19 cellular contexts compared by ENCODE assay signal in the genomic region with DNA sequence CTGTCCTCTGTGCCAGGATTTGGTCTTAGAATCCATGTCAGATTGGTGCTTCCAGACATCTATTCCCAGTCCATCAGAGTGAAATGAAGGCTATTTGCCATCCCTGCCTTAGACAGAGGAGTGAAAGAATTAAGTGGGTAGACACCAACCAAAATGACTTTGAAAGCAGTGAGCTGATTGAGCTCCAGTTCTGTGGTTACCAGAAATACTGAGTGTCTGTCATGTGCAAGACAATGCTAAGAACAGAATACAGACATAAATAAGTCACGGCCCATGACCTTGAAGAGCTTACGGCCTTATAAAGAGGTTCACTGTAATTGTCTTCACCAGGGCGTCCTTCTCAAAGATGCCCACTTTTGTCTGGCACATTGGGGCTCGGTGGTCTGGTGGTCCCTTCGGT. TPM values are rescaled to one million over a fixed set of nuclear protein-coding genes. Genes with fewer than 3 reads are reported as not detected.
DNase-seq lines count a peak whose midpoint lies in the region; ATAC-seq and TF ChIP-seq lines count a peak whose summit lies in the region.
"Had no signal": no experiment of that assay in that cellular context is flagged by ENCODE, and none has a peak within 500 bp of the region (broad histone marks: within the 10 kb centered on the region; RNA-seq: fewer than 3 reads in every experiment).

No MANE protein-coding gene starts in this region.

- no peaks in the 10 kb centered on the region for H3K4me1 ChIP-seq in GM23338 (ENCODE audit: insufficient read depth)

- peaks cover 21% of the 10 kb centered on the region for H3K27me3 Mint-ChIP-seq in activated T-cell treated with anti-CD3 and anti-CD28 coated beads, Interleukin-2, amount 50 U/mL, for 72 hours (ENCODE audit: low read depth)
- H3K27me3 Mint-ChIP-seq in GM23338 (ENCODE audit: insufficient read depth, low read depth, poor library complexity): peaks cover 3% of the 10 kb centered on the region
- H3K27me3 Mint-ChIP-seq in activated T-helper 17 cell treated with anti-CD3 and anti-CD28 coated beads, Interleukin-2, amount 50 U/mL, for 72 hours: peaks cover 6% of the 10 kb centered on the region
- peaks cover 0 to 2% (median 0%) of the 10 kb centered on the region in 5 donors for H3K27me3 Mint-ChIP-seq in naive thymus-derived CD8-positive, alpha-beta T cell

- ATAC-seq in activated T-cell treated with anti-CD3 and anti-CD28 coated beads, Interleukin-2, amount 50 U/mL, for 72 hours (replicated peaks in 1 of 2): peak; percentile 29 to 51
- ATAC-seq in GM23338: no peak
- ATAC-seq in activated T-helper 17 cell treated with anti-CD3 and anti-CD28 coated beads, Interleukin-2, amount 50 U/mL, for 72 hours (replicated peaks): peak; percentile 20
- no peak for ATAC-seq in naive thymus-derived CD8-positive, alpha-beta T cell
- ATAC-seq: Panc1 had no signal

- no peaks in the 10 kb centered on the region for H3K9me2 ChIP-seq in GM23338 (ENCODE audit: insufficient read depth)

- H3K4me2 ChIP-seq in GM23338: no peak overlapping the region

- H3K4me3 Mint-ChIP-seq in activated T-cell treated with anti-CD3 and anti-CD28 coated beads, Interleukin-2, amount 50 U/mL, for 72 hours: peak overlapping the region; percentile 49 to 65
- no peak overlapping the region for H3K4me3 Mint-ChIP-seq in GM23338
- H3K4me3 Mint-ChIP-seq in activated T-helper 17 cell treated with anti-CD3 and anti-CD28 coated beads, Interleukin-2, amount 50 U/mL, for 72 hours: peak overlapping the region; percentile 31
- peak overlapping the region in 1 of 10 donors; percentile 32 for H3K4me3 Mint-ChIP-seq in naive thymus-derived CD8-positive, alpha-beta T cell
- H3K4me3 Mint-ChIP-seq: CD8-positive, alpha-beta memory T cell had no signal

- no peaks in the 10 kb centered on the region for H3K36me3 ChIP-seq in GM23338 (ENCODE audit: insufficient read depth)

- no peak overlapping the region for H3K4me3 ChIP-seq in GM23338

- no peaks in the 10 kb centered on the region for H3K79me2 ChIP-seq in GM23338 (replicated peaks; ENCODE audit: insufficient read depth)

- H3K27ac ChIP-seq in GM23338 (ENCODE audit: low read depth): 0 out of 2 replicates have a peak overlapping the region, but pooled peaks have one; percentile 14
- H3K27ac ChIP-seq: HL-60 had no signal

- H3K4me1 Mint-ChIP-seq in activated T-cell treated with anti-CD3 and anti-CD28 coated beads, Interleukin-2, amount 50 U/mL, for 72 hours (ENCODE audit: low read depth): peaks cover 46% of the 10 kb centered on the region
- no peaks in the 10 kb centered on the region for H3K4me1 Mint-ChIP-seq in GM23338
- peaks cover 31% of the 10 kb centered on the region for H3K4me1 Mint-ChIP-seq in activated T-helper 17 cell treated with anti-CD3 and anti-CD28 coated beads, Interleukin-2, amount 50 U/mL, for 72 hours
- H3K4me1 Mint-ChIP-seq in naive thymus-derived CD8-positive, alpha-beta T cell: peaks cover 18 to 45% (median 29%) of the 10 kb centered on the region in 4 donors

- DNase-seq in activated T-cell treated with anti-CD3 and anti-CD28 coated beads, Interleukin-2, amount 50 U/mL, for 72 hours: no peak
- DNase-seq in activated T-cell treated with anti-CD3 and anti-CD28 coated beads, Interleukin-2, amount 50 U/mL, for 48 hours: no peak
- DNase-seq in GM23338 (ENCODE audit: low spot score): no peak
- no peak for DNase-seq in naive thymus-derived CD8-positive, alpha-beta T cell
- no peak for DNase-seq in NOMO-1 treated with DMSO at 0.1 percent for 48 hours (lab: John Stamatoyannopoulos, UW; ENCODE audit: unreplicated experiment)
- DNase-seq in T-helper 9 cell: no peak
- no peak for DNase-seq in foreskin melanocyte
- DNase-seq: CD8-positive, alpha-beta memory T cell; KBM-7; NCI-H1092; NCI-H2107; NCI-H345; NCI-H69; Right ventricle myocardium superior had no signal

- no peaks in the 10 kb centered on the region for H3F3A ChIP-seq in GM23338 (replicated peaks; ENCODE audit: low read depth)

- H3K27ac Mint-ChIP-seq in activated T-cell treated with anti-CD3 and anti-CD28 coated beads, Interleukin-2, amount 50 U/mL, for 72 hours: no peak overlapping the region
- no peak overlapping the region for H3K27ac Mint-ChIP-seq in GM23338
- peak overlapping the region; percentile 63 for H3K27ac Mint-ChIP-seq in activated T-helper 17 cell treated with anti-CD3 and anti-CD28 coated beads, Interleukin-2, amount 50 U/mL, for 72 hours
- peak overlapping the region in 9 of 10 donors; percentile 2 to 90 (median 69) for H3K27ac Mint-ChIP-seq in naive thymus-derived CD8-positive, alpha-beta T cell

- H3K27me3 ChIP-seq in GM23338 (ENCODE audit: insufficient read depth): no peaks in the 10 kb centered on the region

- POLR2A ChIA-PET in naive thymus-derived CD8-positive, alpha-beta T cell (lab: Charles Lee): interaction anchor here (0.5 to 1.1 kb wide), 2 partner anchors 22 to 82 kb away, joined by 3 to 6 read pairs; a partner anchor contains a TSS

- H3K36me3 Mint-ChIP-seq in activated T-cell treated with anti-CD3 and anti-CD28 coated beads, Interleukin-2, amount 50 U/mL, for 72 hours (ENCODE audit: insufficient read depth in 2 of 2): peaks cover 4 to 14% of the 10 kb centered on the region in 2 donors
- H3K36me3 Mint-ChIP-seq in GM23338 (ENCODE audit: low read depth): peaks cover 26% of the 10 kb centered on the region
- H3K36me3 Mint-ChIP-seq in activated T-helper 17 cell treated with anti-CD3 and anti-CD28 coated beads, Interleukin-2, amount 50 U/mL, for 72 hours (ENCODE audit: low read depth): peaks cover 37% of the 10 kb centered on the region
- peaks cover 0 to 25% (median 8%) of the 10 kb centered on the region in 3 donors for H3K36me3 Mint-ChIP-seq in naive thymus-derived CD8-positive, alpha-beta T cell

- no peak for TF ChIP-seq CTCF in GM23338 (conservative IDR thresholded peaks at IDR 0.05; ENCODE audit: low read depth in 2 of 2)

- no peak overlapping the region for H2AFZ ChIP-seq in GM23338

- no peaks in the 10 kb centered on the region for H3K9me3 Mint-ChIP-seq in activated T-cell treated with anti-CD3 and anti-CD28 coated beads, Interleukin-2, amount 50 U/mL, for 72 hours
- no peaks in the 10 kb centered on the region for H3K9me3 Mint-ChIP-seq in GM23338
- no peaks in the 10 kb centered on the region for H3K9me3 Mint-ChIP-seq in activated T-helper 17 cell treated with anti-CD3 and anti-CD28 coated beads, Interleukin-2, amount 50 U/mL, for 72 hours
- H3K9me3 Mint-ChIP-seq in naive thymus-derived CD8-positive, alpha-beta T cell: no peaks in the 10 kb centered on the region
- H3K9me3 Mint-ChIP-seq: CD8-positive, alpha-beta memory T cell had no signal

- H4K20me1 ChIP-seq in GM23338 (replicated peaks; ENCODE audit: insufficient read depth): no peaks in the 10 kb centered on the region; the same call in 1 of the 2 replicates

TF ChIP-seq in GM23338, 12 proteins besides CTCF, POLR2A, EP300 and RAD21:
- TF ChIP-seq EZH2phosphoT487 (IDR thresholded peaks at IDR 0.05; ENCODE audit: unreplicated experiment): no peak
- TF ChIP-seq ZNF331 (CRISPR knock-in tag; IDR thresholded peaks at IDR 0.05; ENCODE audit: low read depth): no peak

RNA-seq across cellular contexts. Expression of a gene that starts 21.6 kb away (rescaled TPM):
- total RNA-seq in activated T-cell treated with anti-CD3 and anti-CD28 coated beads, Interleukin-2, amount 50 U/mL, for 72 hours: not detected
- not detected in 2 replicates for total RNA-seq in GM23338 (2014; rRNA removed; shearing (Covaris generic))
- not detected in 2 replicates for polyA plus RNA-seq in GM23338 (2016; fragmentation: Nextera tagmentation; extraction: Ambion mirVana)
- not detected for total RNA-seq in activated T-helper 17 cell treated with anti-CD3 and anti-CD28 coated beads, Interleukin-2, amount 50 U/mL, for 72 hours
- not detected for total RNA-seq in naive thymus-derived CD8-positive, alpha-beta T cell
- polyA plus RNA-seq in naive thymus-derived CD8-positive, alpha-beta T cell: not detected
- total RNA-seq: CD8-positive, alpha-beta memory T cell; Daoy; H1; Right ventricle myocardium superior had no signal
- polyA plus RNA-seq: CD8-positive, alpha-beta memory T cell; H1 had no signal

RNA-seq across cellular contexts. Expression of a gene that starts 21.6 kb away (rescaled TPM):
- 10 to 100 TPM in 1 of 2 donors, 1 to 10 TPM in 1; 9.8 to 10.7 TPM for total RNA-seq in activated T-cell treated with anti-CD3 and anti-CD28 coated beads, Interleukin-2, amount 50 U/mL, for 72 hours
- 25.8 and 33.2 TPM in 2 replicates for total RNA-seq in GM23338 (2014; rRNA removed; shearing (Covaris generic))
- 7.6 and 8.0 TPM in 2 replicates for polyA plus RNA-seq in GM23338 (2016; fragmentation: Nextera tagmentation; extraction: Ambion mirVana)
- 10 to 100 TPM in 1 of 2 donors, 1 to 10 TPM in 1; 9.6 to 12.2 TPM for total RNA-seq in activated T-helper 17 cell treated with anti-CD3 and anti-CD28 coated beads, Interleukin-2, amount 50 U/mL, for 72 hours
- total RNA-seq in naive thymus-derived CD8-positive, alpha-beta T cell: 10 to 100 TPM; 20.9 to 25.7 TPM
- 10 to 100 TPM in 2 of 3 donors, 1 to 10 TPM in 1; 8.5 to 11.3 (median 11.0) TPM for polyA plus RNA-seq in naive thymus-derived CD8-positive, alpha-beta T cell

Comparison
In these comparisons a context has a peak if more than half of its experiments do, and no peak if none do; other contexts are left out.
1. ATAC-seq: peak in activated T-cell treated with anti-CD3 and anti-CD28 coated beads, Interleukin-2, amount 50 U/mL, for 72 hours (2 of 2) and activated T-helper 17 cell treated with anti-CD3 and anti-CD28 coated beads, Interleukin-2, amount 50 U/mL, for 72 hours (single experiment); none in GM23338 (single experiment) and naive thymus-derived CD8-positive, alpha-beta T cell (0 of 2).
2. H3K27ac Mint-ChIP-seq: peak in activated T-helper 17 cell treated with anti-CD3 and anti-CD28 coated beads, Interleukin-2, amount 50 U/mL, for 72 hours (single experiment) and naive thymus-derived CD8-positive, alpha-beta T cell (9 of 10); none in activated T-cell treated with anti-CD3 and anti-CD28 coated beads, Interleukin-2, amount 50 U/mL, for 72 hours (single experiment) and GM23338 (single experiment).